ENCODE assay signal across 10 cellular contexts in the genomic region with DNA sequence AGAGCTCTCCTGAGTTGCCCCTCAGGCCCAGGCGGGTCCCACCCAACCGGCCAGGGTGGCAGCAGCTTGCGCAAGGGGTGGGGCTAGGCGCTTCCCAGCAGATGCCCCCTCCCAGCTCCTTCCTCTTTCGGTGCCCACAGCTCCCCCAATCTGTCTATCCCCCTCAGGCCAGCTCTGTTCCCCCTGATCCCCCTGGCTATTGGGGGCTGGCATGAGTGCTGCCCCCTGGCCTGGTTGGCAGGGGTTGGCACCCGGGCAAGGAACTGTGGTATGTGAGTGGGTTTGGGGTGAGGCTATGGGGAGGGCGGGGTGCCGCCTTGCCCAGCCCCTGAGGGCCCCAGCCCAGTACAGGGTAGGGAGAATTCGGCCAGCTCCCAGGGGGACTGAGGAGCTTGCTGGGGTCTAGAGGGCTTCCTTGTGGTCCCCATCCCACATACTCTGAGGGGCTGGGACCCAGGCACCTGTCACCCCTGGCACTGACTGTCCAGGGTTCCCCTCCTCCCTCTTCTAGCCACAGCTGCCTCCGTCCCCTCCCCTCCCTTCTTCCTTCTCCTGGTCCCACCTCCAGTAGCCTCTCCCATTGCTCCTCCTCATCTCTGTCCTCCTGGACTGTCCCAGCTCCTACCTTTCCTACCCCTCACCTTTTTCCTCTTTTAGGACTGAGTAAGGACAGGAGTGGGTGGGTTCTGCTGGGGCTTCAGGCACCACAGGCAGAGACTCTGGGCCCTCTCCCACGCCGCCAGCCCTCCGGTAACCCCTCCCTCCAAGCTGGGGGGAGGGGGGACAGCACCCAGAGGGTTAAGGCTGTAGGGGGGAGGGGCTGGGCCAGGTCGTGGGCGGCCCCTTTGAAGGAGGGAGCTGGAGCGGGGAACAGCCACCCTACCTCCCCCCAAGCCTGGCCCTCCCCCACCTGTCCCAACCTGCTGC. TPM values are rescaled to one million over a fixed set of nuclear protein-coding genes. Genes with fewer than 3 reads are reported as not detected.
A peak's percentile ranks its signal among the peaks of the same experiment; 100 is the strongest.
DNase-seq lines count a peak whose midpoint lies in the region; ATAC-seq, FAIRE-seq and TF ChIP-seq lines count a peak whose summit lies in the region.
"Had no signal": no experiment of that assay in that cellular context is flagged by ENCODE, and none has a peak within 500 bp of the region (broad histone marks: within the 10 kb centered on the region; RNA-seq: fewer than 3 reads in every experiment).

No MANE protein-coding gene starts in this region.

- CTCF ChIA-PET in A673 (lab: Charles Lee): interaction anchor here (0.5 to 2.2 kb wide), 3 partner anchors 9 to 385 kb away, joined by 3 to 16 read pairs (median 4); no protein-coding TSS in a partner anchor

- no peaks in the 10 kb centered on the region for H3K9me3 Mint-ChIP-seq in dendritic cell treated with granulocyte-macrophage colony-stimulating factor and Interleukin-4, amounts not matched to agents 40 ng/mL and 50 ng/mL, for 4 days

- peaks cover 77% of the 10 kb centered on the region for H3K36me3 Mint-ChIP-seq in dendritic cell treated with granulocyte-macrophage colony-stimulating factor and Interleukin-4, amounts not matched to agents 40 ng/mL and 50 ng/mL, for 4 days (ENCODE audit: low read depth)

- H3K4me2 ChIP-seq in parathyroid adenoma (ENCODE audit: low read length): peak overlapping the region; percentile 19

- BruUV-seq in A673 (replicated peaks; lab: Mats Ljungman, UMichigan): no TSS peak

- peaks cover 21% of the 10 kb centered on the region for H3K4me1 ChIP-seq in A673 (ENCODE audit: insufficient read depth, low read length, poor library complexity, severe bottlenecking)
- peaks cover 6 to 76% (median 57%) of the 10 kb centered on the region in 4 donors for H3K4me1 ChIP-seq in Peyer's patch
- H3K4me1 ChIP-seq in parathyroid adenoma: peaks cover 16% of the 10 kb centered on the region

- H3K27ac Mint-ChIP-seq in dendritic cell treated with granulocyte-macrophage colony-stimulating factor and Interleukin-4, amounts not matched to agents 40 ng/mL and 50 ng/mL, for 4 days: peak overlapping the region; percentile 100

- intact Hi-C loops in A673 (cut with micrococcal nuclease; ENCODE audit: unreplicated experiment): no loop called here
- intact Hi-C loops in dendritic cell treated with granulocyte-macrophage colony-stimulating factor and Interleukin-4, amounts not matched to agents 40 ng/mL and 50 ng/mL, for 4 days (cut with micrococcal nuclease): loop anchor here (5.0 kb wide), 1 partner anchor 36 kb away; a partner anchor contains a TSS

- no peak overlapping the region for H2AFZ ChIP-seq in parathyroid adenoma

- no peaks in the 10 kb centered on the region for H3K9me3 ChIP-seq in A673 (ENCODE audit: low read depth, low read length, poor library complexity, severe bottlenecking)
- no peaks in the 10 kb centered on the region for H3K9me3 ChIP-seq in Peyer's patch
- H3K9me3 ChIP-seq in parathyroid adenoma (ENCODE audit: control insufficient read depth, low read length): no peaks in the 10 kb centered on the region
- H3K9me3 ChIP-seq: ovary had no signal

- H3K9ac ChIP-seq in parathyroid adenoma: no peak overlapping the region

- POLR2A ChIA-PET in A673 (lab: Charles Lee; ENCODE audit: low non-redundant PET): interaction anchor here (0.6 kb wide), 1 partner anchor 39 kb away, joined by 22 read pairs; no protein-coding TSS in a partner anchor

- peaks cover 7% of the 10 kb centered on the region for H3K79me2 ChIP-seq in parathyroid adenoma

- no peaks in the 10 kb centered on the region for H3K27me3 Mint-ChIP-seq in dendritic cell treated with granulocyte-macrophage colony-stimulating factor and Interleukin-4, amounts not matched to agents 40 ng/mL and 50 ng/mL, for 4 days

- H3K27ac ChIP-seq in A673 (ENCODE audit: low read depth, low read length, poor library complexity, severe bottlenecking): peak overlapping the region; percentile 16
- H3K27ac ChIP-seq in Peyer's patch: peak overlapping the region; percentile 94 to 99 (median 96)
- peak overlapping the region; percentile 32 for H3K27ac ChIP-seq in parathyroid adenoma
- H3K27ac ChIP-seq: ovary had no signal

- H3K4me3 ChIP-seq in A673 (ENCODE audit: low read depth, low read length, poor library complexity, severe bottlenecking) (no peak overlapping the region), Peyer's patch (peak overlapping the region; percentile 26 to 63 (median 48)), parathyroid adenoma (ENCODE audit: low read depth, low read length) (no peak overlapping the region)
- H3K4me3 ChIP-seq: ovary had no signal

- H3K36me3 ChIP-seq in A673 (ENCODE audit: insufficient read depth, low read length, poor library complexity, severe bottlenecking): no peaks in the 10 kb centered on the region
- H3K36me3 ChIP-seq in Peyer's patch: peaks cover 0 to 7% (median 0%) of the 10 kb centered on the region in 3 donors
- no peaks in the 10 kb centered on the region for H3K36me3 ChIP-seq in parathyroid adenoma (ENCODE audit: control insufficient read depth, insufficient read depth, low read length)
- H3K36me3 ChIP-seq: ovary had no signal

- H3K4me3 Mint-ChIP-seq in dendritic cell treated with granulocyte-macrophage colony-stimulating factor and Interleukin-4, amounts not matched to agents 40 ng/mL and 50 ng/mL, for 4 days: peak overlapping the region; percentile 92

- no peak for TF ChIP-seq CTCF in A673 (conservative IDR thresholded peaks at IDR 0.05; ENCODE audit: low read depth, low read length)
- TF ChIP-seq CTCF in Peyer's patch (IDR thresholded peaks at IDR 0.05): no peak
- TF ChIP-seq CTCF in parathyroid adenoma (IDR thresholded peaks at IDR 0.05): no peak

- TF ChIP-seq POLR2A in Peyer's patch (IDR thresholded peaks at IDR 0.05): peak; percentile 50 to 69

- H3K27me3 ChIP-seq in A673 (replicated peaks; ENCODE audit: insufficient read depth, low read depth, low read length, poor library complexity) (no peaks in the 10 kb centered on the region), Peyer's patch (no peaks in the 10 kb centered on the region), parathyroid adenoma (ENCODE audit: control insufficient read depth, insufficient read depth, low read length) (no peaks in the 10 kb centered on the region)
- H3K27me3 ChIP-seq: ovary had no signal

- H3K4me1 Mint-ChIP-seq in dendritic cell treated with granulocyte-macrophage colony-stimulating factor and Interleukin-4, amounts not matched to agents 40 ng/mL and 50 ng/mL, for 4 days (ENCODE audit: low read depth): peaks cover 94% of the 10 kb centered on the region

- FAIRE-seq in frontal cortex (lab: Jason Lieb, UNC): no peak

- no peak for ATAC-seq in HG03280 (IDR thresholded peaks at IDR 0.05; ENCODE audit: unreplicated experiment)
- ATAC-seq: Panc1 had no signal

- no peak for DNase-seq in A673 (ENCODE audit: low spot score)
- peak in 2 of 3 donors; percentile 71 to 79 for DNase-seq in Peyer's patch
- DNase-seq in NCI-H1436 treated with DMSO at 0.1 percent for 48 hours (lab: John Stamatoyannopoulos, UW): no peak
- no peak for DNase-seq in frontal cortex (ENCODE audit: low spot score in 2 of 2)
- no peak for DNase-seq in midbrain (lab: John Stamatoyannopoulos, UW)

RNA-seq across cellular contexts. Expression of a gene that starts 5.7 kb away (rescaled TPM):
- total RNA-seq in A673 (2021): 19.2 and 21.8 TPM in 2 replicates
- total RNA-seq in Peyer's patch: 100 to 1,000 TPM in 3 of 4 donors, 10 to 100 TPM in 1; 35.5 to 412 (median 346) TPM
- 0.82 TPM for total RNA-seq in frontal cortex

RNA-seq across cellular contexts. Expression of a gene that starts 14.9 kb away (rescaled TPM):
- total RNA-seq in A673 (2021) (1.4 and 1.7 TPM in 2 replicates), Peyer's patch (not detected), frontal cortex (1.2 TPM)
- total RNA-seq: ovary had no signal

RNA-seq across cellular contexts. Expression of a gene that starts 25.1 kb away (rescaled TPM):
- total RNA-seq in A673 (2021): 82.4 and 84.2 TPM in 2 replicates
- total RNA-seq in Peyer's patch: 10 to 100 TPM; 29.7 to 50.3 (median 46.3) TPM
- 17.9 TPM for total RNA-seq in frontal cortex

RNA-seq across cellular contexts. Expression of a gene that starts 25.3 kb away (rescaled TPM):
- total RNA-seq in A673 (2021) (0.21 TPM in 1 of 2 replicates, not detected in the other), Peyer's patch (10 to 100 TPM in 1 of 4 donors, 1 to 10 TPM in 3; 1.7 to 12.5 (median 5.3) TPM), frontal cortex (under 0.01 TPM)

RNA-seq across cellular contexts. Expression of a gene that starts 25.3 kb away (rescaled TPM):
- total RNA-seq in A673 (2021) (not detected in 2 replicates), Peyer's patch (1 to 10 TPM in 1 of 4 donors, under 1 TPM in 1, not detected in 2; 0.88 to 2.7 TPM), frontal cortex (not detected)

Comparison
In these comparisons a context has a peak if more than half of its experiments do, and no peak if none do; other contexts are left out.
1. DNase-seq: peak in Peyer's patch (2 of 3); none in A673 (single experiment), NCI-H1436 treated with DMSO at 0.1 percent for 48 hours (single experiment), frontal cortex (0 of 2) and midbrain (single experiment).
2. H3K27ac ChIP-seq: peak in every context shown above with its lines; median percentile 96 in Peyer's patch; 32 in parathyroid adenoma; 16 in A673.
3. H3K4me3 ChIP-seq: peak in Peyer's patch (4 of 4); none in A673 (single experiment) and parathyroid adenoma (single experiment).
4. RNA of a gene that starts 5.7 kb away (total RNA-seq): 35.5 to 412 TPM in Peyer's patch and 19.2 to 21.8 TPM in A673; 0.82 TPM in frontal cortex (single experiment); every median in the first group is over 10 times any median in the second.